Comparison of ENCODE assay signal across 25 cellular contexts in the genomic region with DNA sequence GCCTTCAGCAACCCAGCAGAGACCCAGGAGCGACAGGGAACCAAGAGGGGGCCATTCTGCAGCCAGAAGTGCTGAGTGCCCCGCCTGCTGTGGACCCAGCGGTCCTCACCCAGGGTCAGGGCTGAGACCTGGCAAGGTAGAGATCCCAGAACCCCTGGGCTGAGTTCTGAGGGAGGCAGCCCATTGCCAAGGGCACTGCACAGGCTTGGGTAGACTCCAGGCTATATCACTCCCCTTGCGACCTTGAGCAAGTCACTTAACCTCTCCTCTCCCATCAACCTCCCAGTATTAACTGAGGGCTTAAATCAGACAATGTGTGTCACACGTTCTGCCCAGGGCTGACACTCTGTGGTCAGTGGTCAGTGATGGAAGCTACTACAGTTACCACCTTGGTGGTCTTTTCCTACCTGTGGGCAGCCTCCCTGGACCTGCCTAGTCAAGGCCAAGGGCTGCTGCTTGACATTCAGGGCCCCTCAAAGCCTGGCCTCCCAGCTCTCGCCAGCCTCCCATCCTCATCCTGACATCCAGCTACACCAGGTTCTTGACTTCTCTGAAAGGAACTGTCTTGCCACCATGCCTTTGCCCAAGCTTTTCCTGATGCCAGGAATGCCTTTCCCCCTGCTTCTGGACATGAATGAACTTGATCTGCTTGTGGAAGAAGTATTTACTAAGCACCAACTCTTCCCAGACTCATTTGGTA. TPM values are rescaled to one million over a fixed set of nuclear protein-coding genes. Genes with fewer than 3 reads are reported as not detected.
"Had no signal": no experiment of that assay in that cellular context is flagged by ENCODE, and none has a peak within 500 bp of the region (broad histone marks: within the 10 kb centered on the region; RNA-seq: fewer than 3 reads in every experiment).

No MANE protein-coding gene starts in this region.

- H3K36me3 ChIP-seq: esophagus squamous epithelium, right lobe of liver, stomach, tibial nerve, upper lobe of right lung, uterus had no signal

- H3K4me1 Mint-ChIP-seq: memory B cell had no signal

- H3K27ac ChIP-seq: coronary artery, esophagus squamous epithelium, heart right ventricle, right lobe of liver, stomach, testis, tibial nerve, upper lobe of right lung, uterus had no signal

- DNase-seq: dermis blood vessel endothelial cell; effector memory CD4-positive, alpha-beta T cell; erythroblast; esophagus squamous epithelium; foreskin melanocyte; glutamatergic neuron; heart right ventricle; hippocampal formation; left colon; natural killer cell; right lobe of liver; small intestine; stimulated activated CD4-positive, alpha-beta T cell treated with anti-CD3 and anti-CD28 coated beads, Interleukin-15, amount 100 ng/mL, for 24 hours; stimulated activated CD4-positive, alpha-beta T cell treated with anti-CD3 and anti-CD28 coated beads, Interleukin-2, amount 100 ng/mL, for 48 hours; stimulated activated naive CD4-positive, alpha-beta T cell treated with Interleukin-2 at 50 U/mL for 16 hours; stomach; testis; upper lobe of right lung; uterus had no signal

- H3K36me3 Mint-ChIP-seq: memory B cell, natural killer cell had no signal

- FAIRE-seq: endothelial cell of umbilical vein, islet of Langerhans, small intestine had no signal

- H3K4me1 ChIP-seq: esophagus squamous epithelium, heart right ventricle, right lobe of liver, stomach, testis, tibial nerve, upper lobe of right lung, uterus had no signal

- H3K4me3 ChIP-seq: coronary artery, esophagus squamous epithelium, heart right ventricle, lung, right lobe of liver, stomach, testis, tibial nerve, upper lobe of right lung, uterus had no signal

- H3K4me3 Mint-ChIP-seq: memory B cell, natural killer cell had no signal

- H3K9me3 Mint-ChIP-seq: memory B cell, natural killer cell had no signal

- H3K9me3 ChIP-seq: esophagus squamous epithelium, heart right ventricle, right lobe of liver, stomach, testis, tibial nerve, upper lobe of right lung, uterus had no signal

- H3K27ac Mint-ChIP-seq: memory B cell had no signal

- H3K27me3 ChIP-seq: heart right ventricle, right lobe of liver, testis, tibial nerve, upper lobe of right lung, uterus had no signal

RNA-seq across cellular contexts. Expression of a gene that starts 8.2 kb away (rescaled TPM):
- total RNA-seq: dermis blood vessel endothelial cell, endothelial cell of umbilical vein had no signal
